In the genomic region with DNA sequence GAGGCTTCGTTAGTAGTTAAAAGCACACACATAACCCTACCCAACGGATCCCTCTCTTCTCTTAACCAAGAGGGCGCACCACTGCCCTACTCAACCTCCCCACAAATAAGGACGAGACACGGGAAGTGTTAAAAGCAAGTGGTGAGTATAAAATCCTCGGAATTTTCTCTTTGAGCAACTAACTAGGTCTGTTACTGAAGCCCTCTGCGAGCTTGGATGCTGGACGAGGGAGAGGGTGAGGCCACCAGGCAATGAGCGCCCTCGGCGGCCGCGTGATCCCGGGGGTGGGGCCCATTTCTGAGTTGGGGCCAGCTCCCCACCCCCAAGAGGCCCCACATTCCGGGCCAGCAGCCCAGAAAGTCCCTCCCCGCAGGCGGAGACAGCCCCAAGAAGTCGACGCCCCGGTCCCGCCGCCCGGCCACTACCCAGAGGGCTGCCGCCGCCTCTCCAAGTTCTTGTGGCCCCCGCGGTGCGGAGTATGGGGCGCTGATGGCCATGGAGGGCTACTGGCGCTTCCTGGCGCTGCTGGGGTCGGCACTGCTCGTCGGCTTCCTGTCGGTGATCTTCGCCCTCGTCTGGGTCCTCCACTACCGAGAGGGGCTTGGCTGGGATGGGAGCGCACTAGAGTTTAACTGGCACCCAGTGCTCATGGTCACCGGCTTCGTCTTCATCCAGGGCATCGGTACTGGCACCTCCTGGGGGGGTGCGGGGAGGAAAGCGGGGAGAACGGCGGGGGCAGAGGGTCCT, we compare ENCODE assay signal across 8 cellular contexts. TPM values are rescaled to one million over a fixed set of nuclear protein-coding genes. Genes with fewer than 3 reads are reported as not detected.
DNase-seq lines count a peak whose midpoint lies in the region; TF ChIP-seq lines count a peak whose summit lies in the region.

A gene with protein sequence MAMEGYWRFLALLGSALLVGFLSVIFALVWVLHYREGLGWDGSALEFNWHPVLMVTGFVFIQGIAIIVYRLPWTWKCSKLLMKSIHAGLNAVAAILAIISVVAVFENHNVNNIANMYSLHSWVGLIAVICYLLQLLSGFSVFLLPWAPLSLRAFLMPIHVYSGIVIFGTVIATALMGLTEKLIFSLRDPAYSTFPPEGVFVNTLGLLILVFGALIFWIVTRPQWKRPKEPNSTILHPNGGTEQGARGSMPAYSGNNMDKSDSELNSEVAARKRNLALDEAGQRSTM (plus strand): TSS at position 418 of the 747 bp plus-strand sequence. CDS start 72 bp downstream, at position 490.

- peaks cover 11% of the 10 kb centered on the region for H4K20me1 ChIP-seq in osteoblast (ENCODE audit: insufficient read depth, low read length)

- H2AFZ ChIP-seq in osteoblast (ENCODE audit: low read length) = peak within 1 kb of the TSS; percentile 96

- H3K4me1 ChIP-seq in HAP-1 (peaks cover 8% of the 10 kb centered on the region), cardiac muscle cell (ENCODE audit: low read depth) (peaks cover 5% of the 10 kb centered on the region), osteoblast (ENCODE audit: insufficient read depth, low read length) (peaks cover 11% of the 10 kb centered on the region)

- H3K4me3 ChIP-seq in HAP-1 = peak within 1 kb of the TSS; percentile 49
- H3K4me3 ChIP-seq in cardiac muscle cell = peak within 1 kb of the TSS; percentile 50
- peak within 1 kb of the TSS; percentile 93 for H3K4me3 ChIP-seq in osteoblast (ENCODE audit: insufficient read depth, low read length)

- no peaks in the 10 kb centered on the region for H3K27me3 ChIP-seq in HAP-1 (ENCODE audit: low read depth)
- peaks cover 35% of the 10 kb centered on the region for H3K27me3 ChIP-seq in cardiac muscle cell
- H3K27me3 ChIP-seq in osteoblast (ENCODE audit: insufficient read depth, low read length) = no peaks in the 10 kb centered on the region

- WGBS in adipose tissue, 3 donors = 1% methylated on average over 43 to 46 of the region's 46 CpGs

- H3K36me3 ChIP-seq in HAP-1 (replicated peaks) (no peaks in the 10 kb centered on the region), cardiac muscle cell (no peaks in the 10 kb centered on the region), osteoblast (ENCODE audit: insufficient read depth, low read length) (no peaks in the 10 kb centered on the region)

- in situ Hi-C loops in HAP-1 (cut with MboI; ENCODE audit: low sequenced_read_pairs) = no loop called here

- peaks cover 36% of the 10 kb centered on the region for H3K79me2 ChIP-seq in osteoblast (ENCODE audit: insufficient read depth, low read length)

- H3K27ac ChIP-seq in adipose tissue (ENCODE audit: low read depth, low read length) (peak within 1 kb of the TSS; percentile 38), cardiac muscle cell (no peak within 1 kb of the TSS), osteoblast (ENCODE audit: low read depth, low read length) (peak within 1 kb of the TSS; percentile 67)

- peak; percentile 1 for TF ChIP-seq CTCF in cardiac muscle cell (IDR thresholded peaks at IDR 0.05; ENCODE audit: low read depth, low read length)
- TF ChIP-seq CTCF in osteoblast (IDR thresholded peaks at IDR 0.05; ENCODE audit: extremely low read depth, low read depth, low read length) = peak; percentile 5

- H3K4me2 ChIP-seq in osteoblast (ENCODE audit: insufficient read depth, low read length) = peak within 1 kb of the TSS; percentile 95

- H3K9me3 ChIP-seq in HAP-1 = no peaks in the 10 kb centered on the region
- H3K9me3 ChIP-seq in cardiac muscle cell (ENCODE audit: low read depth) = no peaks in the 10 kb centered on the region
- H3K9me3 ChIP-seq in osteoblast (ENCODE audit: low read depth, low read length) = no peaks in the 10 kb centered on the region

- peak; percentile 65 for DNase-seq in SIG-M5 treated with dmso at 0.1 percent for 504 hours (lab: John Stamatoyannopoulos, UW; ENCODE audit: unreplicated experiment)
- DNase-seq in SIG-M5 (lab: John Stamatoyannopoulos, UW) = no peak
- DNase-seq in HAP-1 (ENCODE audit: low spot score in 2 of 2) = peak in 1 of 2 experiments; percentile 73
- DNase-seq in NCI-H2227 (lab: John Stamatoyannopoulos, UW; ENCODE audit: unreplicated experiment) = peak; percentile 74
- peak; percentile 43 to 94 for DNase-seq in cardiac muscle cell (ENCODE audit: low read depth in 1 of 2, low spot score in 1 of 2)
- DNase-seq in osteoblast (ENCODE audit: insufficient read length, low spot score, missing footprints) = peak; percentile 95
- DNase-seq in RPMI8226 = no peak

RNA-seq across cellular contexts. Expression of the gene that starts here (rescaled TPM):
- polyA plus RNA-seq in adipose tissue (100 to 1,000 TPM in 1 of 3 donors, 10 to 100 TPM in 1, 1 to 10 TPM in 1; 9.5 to 138 (median 79.3) TPM), cardiac muscle cell (1.7 and 2.3 TPM in 2 replicates)
- total RNA-seq in cardiac muscle cell (0.86 and 0.95 TPM in 2 replicates), osteoblast (338 and 514 TPM in 2 replicates)

Comparison
In these comparisons a context has a peak if more than half of its experiments do, and no peak if none do; other contexts are left out.
1. RNA of the gene that starts here (total RNA-seq): 338 to 514 TPM in osteoblast; 0.86 to 0.95 TPM in cardiac muscle cell; every median in the first group is over 100 times any median in the second.
2. DNase-seq: peak in SIG-M5 treated with dmso at 0.1 percent for 504 hours (single experiment), NCI-H2227 (single experiment), cardiac muscle cell (2 of 2) and osteoblast (single experiment); none in SIG-M5 (single experiment) and RPMI8226 (single experiment).
3. Peak in every context shown above with its lines, with median percentiles within 50 percentile points of each other: H3K4me3 ChIP-seq.